In genomic region chr2:199471443-199472057, GRCh38 we compare ENCODE assay signal across 8 cellular contexts. TPM values are rescaled to one million over a fixed set of nuclear protein-coding genes. Genes with fewer than 3 reads are reported as not detected.
DNase-seq lines count a peak whose midpoint lies in the region; ATAC-seq, FAIRE-seq and TF ChIP-seq lines count a peak whose summit lies in the region.

No MANE protein-coding gene starts in this region.

- H3K4me3 ChIP-seq in H1 (ENCODE audit: extremely low read depth in 1 of 4, insufficient read depth in 2 of 4, low read depth in 3 of 4, low read length in 4 of 4) (peak overlapping the region; percentile 29 to 60 (median 40); a peak in 7 of 8 replicates), mesodermal cell (ENCODE audit: extremely low read depth, insufficient read depth, low read length, poor library complexity, severe bottlenecking) (peak overlapping the region; percentile 20)

- H4K20me1 ChIP-seq in H1 (replicated peaks in 1 of 2; ENCODE audit: control insufficient read depth in 1 of 2, insufficient read depth in 2 of 2, low read length in 2 of 2), result peaks cover 0 to 2% of the 10 kb centered on the region in 2 experiments

- H4K5ac ChIP-seq in H1 (ENCODE audit: insufficient read length, low read depth, low read length), result no peak overlapping the region

- H3K23me2 ChIP-seq in H1 (ENCODE audit: low read depth, low read length), result peaks cover 15% of the 10 kb centered on the region; the same call in 1 of the 2 replicates

- H3K23ac ChIP-seq in H1 (ENCODE audit: insufficient read length), result no peak overlapping the region

- peak; percentile 54 to 70 for TF ChIP-seq RAD21 in H1 (IDR thresholded peaks at IDR 0.05 in 1 of 2, conservative IDR thresholded peaks at IDR 0.05 in 1 of 2; ENCODE audit: low read depth in 2 of 2, low read length in 2 of 2)

- no peak overlapping the region for H3K4ac ChIP-seq in H1 (replicated peaks; ENCODE audit: insufficient read length, low read depth, low read length)

- no peak overlapping the region for H2BK5ac ChIP-seq in H1 (ENCODE audit: low read depth, low read length)

- no peak overlapping the region for H4K91ac ChIP-seq in H1 (replicated peaks; ENCODE audit: insufficient read length, low read length)

- TF ChIP-seq POLR2A in H1 (IDR thresholded peaks at IDR 0.05; ENCODE audit: control extremely low read depth in 1 of 2, low read depth in 2 of 2, low read length in 2 of 2), result no peak

- H3K79me2 ChIP-seq in H1 (ENCODE audit: control insufficient read depth in 1 of 2, insufficient read depth in 2 of 2, low read length in 2 of 2), result no peaks in the 10 kb centered on the region

- no peak overlapping the region for H2BK120ac ChIP-seq in H1 (replicated peaks; ENCODE audit: low read depth, low read length)

- no peak overlapping the region for H3K27ac ChIP-seq in C4-2B
- H3K27ac ChIP-seq in H1 (ENCODE audit: low read depth, low read length), result no peak overlapping the region
- no peak overlapping the region for H3K27ac ChIP-seq in mesodermal cell (ENCODE audit: low read depth, low read length, severe bottlenecking)

- FAIRE-seq in H1 (lab: Jason Lieb, UNC), result no peak

- H2AFZ ChIP-seq in H1 (ENCODE audit: low read length), result no peak overlapping the region

- DNase-seq in OCI-M2 (lab: John Stamatoyannopoulos, UW; ENCODE audit: unreplicated experiment), result peak; percentile 21
- peak in 1 of 2 experiments; percentile 94 for DNase-seq in H1 (ENCODE audit: low read depth in 1 of 2, low spot score in 2 of 2)
- no peak for DNase-seq in COR-L47 (lab: John Stamatoyannopoulos, UW)

- H3K4me1 ChIP-seq in H1 (replicated peaks in 1 of 4; ENCODE audit: control insufficient read depth in 3 of 4, insufficient read depth in 4 of 4, low read length in 3 of 4) (peaks cover 8 to 23% (median 14%) of the 10 kb centered on the region in 4 experiments), mesodermal cell (ENCODE audit: control insufficient read depth, insufficient read depth, low read length, poor library complexity, severe bottlenecking) (peaks cover 10% of the 10 kb centered on the region)

- WGBS in H1 (ENCODE audit: extremely low coverage in 1 of 2, insufficient coverage in 1 of 2, insufficient read length in 1 of 2, insufficient replicate concordance in 2 of 2, low coverage in 1 of 2, low lambda C conversion rate in 2 of 2, missing lambda C conversion rate in 1 of 2), 2 experiments, result 7% methylated on average over 32 of the region's 35 CpGs; no CpG with 5 or more reads in 1 of the 2 experiments
- WGBS in mesodermal cell (ENCODE audit: insufficient coverage in 2 of 2), 2 experiments, result 1% methylated on average over 29 to 30 of the region's 35 CpGs

- H3K9ac ChIP-seq in H1 (replicated peaks in 1 of 4; ENCODE audit: extremely low read depth in 1 of 4, low read depth in 3 of 4, low read length in 3 of 4), result no peak overlapping the region

- H3K79me1 ChIP-seq in H1 (ENCODE audit: low read depth, low read length), result no peaks in the 10 kb centered on the region

- ATAC-seq in GM18909 (IDR thresholded peaks at IDR 0.05; ENCODE audit: poor library complexity, unreplicated experiment), result peak; percentile 78
- ATAC-seq in HG03521 (IDR thresholded peaks at IDR 0.05; ENCODE audit: unreplicated experiment), result peak; percentile 88
- ATAC-seq in HG03045 (IDR thresholded peaks at IDR 0.05; ENCODE audit: unreplicated experiment), result no peak

- POLR2A ChIA-PET in H1 (lab: Charles Lee; ENCODE audit: partially characterized antibody), result interaction anchor here (1.0 to 5.9 kb wide), 2 partner anchors 9 to 13 kb away, joined by 3 to 32 read pairs; partner anchors contain the start of gene SATB2

- no peaks in the 10 kb centered on the region for H3K9me3 ChIP-seq in H1 (ENCODE audit: insufficient read depth in 2 of 2, low read depth in 1 of 2, low read length in 1 of 2)
- H3K9me3 ChIP-seq in mesodermal cell (ENCODE audit: control insufficient read depth, low read length), result no peaks in the 10 kb centered on the region

- peaks cover 41 to 61% (median 57%) of the 10 kb centered on the region in 4 experiments for H3K27me3 ChIP-seq in H1 (replicated peaks in 1 of 4; ENCODE audit: control insufficient read depth in 3 of 4, extremely low read depth in 1 of 4, insufficient read depth in 3 of 4, low read length in 3 of 4)

- H3K56ac ChIP-seq in H1 (replicated peaks; ENCODE audit: insufficient read length, low read depth, low read length), result no peak overlapping the region

- H2BK12ac ChIP-seq in H1 (ENCODE audit: low read depth, low read length), result no peak overlapping the region

- no peak overlapping the region for H3K14ac ChIP-seq in H1 (ENCODE audit: insufficient read length)

- H3K4me2 ChIP-seq in H1 (ENCODE audit: insufficient read depth in 1 of 2, low read depth in 2 of 2, low read length in 2 of 2), result peak overlapping the region; percentile 87 to 92

- H3K18ac ChIP-seq in H1 (ENCODE audit: extremely low read depth, low read length), result no peak overlapping the region; the same call in 1 of the 2 replicates

- no peak overlapping the region for H2AK5ac ChIP-seq in H1 (ENCODE audit: low read depth, low read length)

- H2BK15ac ChIP-seq in H1 (ENCODE audit: low read length), result no peak overlapping the region

- H4K8ac ChIP-seq in H1 (ENCODE audit: extremely low read depth, insufficient read depth, low read length), result no peak overlapping the region

- H3K36me3 ChIP-seq in H1 (ENCODE audit: control insufficient read depth in 2 of 4, insufficient read depth in 4 of 4, low read length in 3 of 4), result no peaks in the 10 kb centered on the region
- no peaks in the 10 kb centered on the region for H3K36me3 ChIP-seq in mesodermal cell (ENCODE audit: control insufficient read depth, insufficient read depth, low read length)

- TF ChIP-seq EP300 in H1 (IDR thresholded peaks at IDR 0.05; ENCODE audit: borderline replicate concordance in 1 of 2, low read depth in 2 of 2, low read length in 2 of 2), result 0 out of 3 replicates have a peak, but pooled peaks of 1 of the 2 experiments have one; percentile 23

- CTCF ChIA-PET in H1 (lab: Charles Lee; ENCODE audit: partially characterized antibody), result interaction anchor here (0.5 to 12.1 kb wide), 32 partner anchors 9 to 1158 kb away, joined by 3 to 298 read pairs (median 3); no protein-coding TSS in a partner anchor

- TF ChIP-seq CTCF in C4-2B (conservative IDR thresholded peaks at IDR 0.05) (peak; percentile 89), H1 (IDR thresholded peaks at IDR 0.05; ENCODE audit: control extremely low read depth in 1 of 3, insufficient read depth in 1 of 3, low read depth in 1 of 3, low read length in 3 of 3) (peak in 2 of 3 experiments; percentile 81 to 93; a peak in 3 of 4 replicates)

- no peak overlapping the region for H2BK20ac ChIP-seq in H1 (ENCODE audit: low read length)

TF ChIP-seq in H1, 55 proteins besides CTCF, POLR2A, EP300 and RAD21 (continues in another document):
- TF ChIP-seq KDM1A (IDR thresholded peaks at IDR 0.05; ENCODE audit: borderline replicate concordance, low read length), result no peak
- peak; percentile 32 for TF ChIP-seq KDM4A (IDR thresholded peaks at IDR 0.05; ENCODE audit: low read depth, low read length, severe bottlenecking)
- no peak for TF ChIP-seq PHF8 (conservative IDR thresholded peaks at IDR 0.05; ENCODE audit: low read depth, low read length)
- TF ChIP-seq SRF (IDR thresholded peaks at IDR 0.05; ENCODE audit: low read depth, low read length), result peak; percentile 22; the same call in 1 of the 2 replicates
- TF ChIP-seq TBP (IDR thresholded peaks at IDR 0.05; ENCODE audit: low read depth, low read length), result peak; percentile 73; the same call in 1 of the 2 replicates
- TF ChIP-seq GABPA (IDR thresholded peaks at IDR 0.05; ENCODE audit: borderline replicate concordance, insufficient read depth, low read length), result peak; percentile 48; the same call in 1 of the 2 replicates
- no peak for TF ChIP-seq GTF2F1 (IDR thresholded peaks at IDR 0.05; ENCODE audit: borderline replicate concordance, low read depth, low read length)
- no peak for TF ChIP-seq CTBP2 (IDR thresholded peaks at IDR 0.05; ENCODE audit: borderline replicate concordance, insufficient read depth, insufficient read length, low read length)
- TF ChIP-seq E2F6 (IDR thresholded peaks at IDR 0.05), result peak; percentile 25; the same call in 1 of the 2 replicates
- TF ChIP-seq HDAC2 (IDR thresholded peaks at IDR 0.05; ENCODE audit: borderline replicate concordance in 1 of 2, low read depth in 2 of 2, low read length in 2 of 2), result peak in 1 of 2 experiments; percentile 65; a peak in 1 of 4 replicates
- no peak for TF ChIP-seq JUND (IDR thresholded peaks at IDR 0.05; ENCODE audit: low read length)
- peak; percentile 67; the same call in 1 of the 2 replicates for TF ChIP-seq TCF12 (IDR thresholded peaks at IDR 0.05; ENCODE audit: low read depth, low read length)
- peak; percentile 45 for TF ChIP-seq ASH2L (IDR thresholded peaks at IDR 0.05; ENCODE audit: low read length)
- no peak for TF ChIP-seq NRF1 (IDR thresholded peaks at IDR 0.05; ENCODE audit: low read depth, low read length)
- TF ChIP-seq SAP30 (IDR thresholded peaks at IDR 0.05; ENCODE audit: insufficient read depth, insufficient replicate concordance, low read length), result no peak

RNA-seq across cellular contexts. Expression of gene SATB2, which starts 13.8 kb away (rescaled TPM):
- 5.1 and 5.7 TPM in 2 replicates for total RNA-seq in H1 (2021; fragmentation: NEBNext Ultra II Directional; extraction: Animal tissue kit (Norgen Biotek cat#: 25700))
- polyA plus RNA-seq in H1 (2011; rRNA removed), result 1.3 and 1.4 TPM in 2 replicates
- 1.6 TPM for polyA plus RNA-seq in H1 (2011; cell fraction: cytosol; rRNA removed)
- 4.4 TPM for polyA plus RNA-seq in H1 (2011; cell fraction: nucleus; rRNA removed)
- polyA plus RNA-seq in H1 (2012, experiment 1 of 2), result 1.4 to 3.3 TPM (median 2.1 TPM) in 4 replicates
- 0.41 TPM for polyA plus RNA-seq in H1 (2012, experiment 2 of 2)
- polyA plus RNA-seq in H1 (2013, experiment 1 of 2), result 2.7 TPM
- 2.7 TPM for polyA plus RNA-seq in H1 (2013, experiment 2 of 2)
- 4.3 and 6.1 TPM in 2 replicates for polyA minus RNA-seq in H1 (2011; rRNA and poly(A)+ RNA removed)
- 2.6 TPM for polyA minus RNA-seq in H1 (2011; cell fraction: cytosol; rRNA and poly(A)+ RNA removed)
- polyA minus RNA-seq in H1 (2011; cell fraction: nucleus; rRNA and poly(A)+ RNA removed), result 12.3 TPM
- polyA plus RNA-seq in mesodermal cell (2013, experiment 1 of 2), result 7.0 TPM
- 5.4 TPM for polyA plus RNA-seq in mesodermal cell (2013, experiment 2 of 2)
